In the genomic region with DNA sequence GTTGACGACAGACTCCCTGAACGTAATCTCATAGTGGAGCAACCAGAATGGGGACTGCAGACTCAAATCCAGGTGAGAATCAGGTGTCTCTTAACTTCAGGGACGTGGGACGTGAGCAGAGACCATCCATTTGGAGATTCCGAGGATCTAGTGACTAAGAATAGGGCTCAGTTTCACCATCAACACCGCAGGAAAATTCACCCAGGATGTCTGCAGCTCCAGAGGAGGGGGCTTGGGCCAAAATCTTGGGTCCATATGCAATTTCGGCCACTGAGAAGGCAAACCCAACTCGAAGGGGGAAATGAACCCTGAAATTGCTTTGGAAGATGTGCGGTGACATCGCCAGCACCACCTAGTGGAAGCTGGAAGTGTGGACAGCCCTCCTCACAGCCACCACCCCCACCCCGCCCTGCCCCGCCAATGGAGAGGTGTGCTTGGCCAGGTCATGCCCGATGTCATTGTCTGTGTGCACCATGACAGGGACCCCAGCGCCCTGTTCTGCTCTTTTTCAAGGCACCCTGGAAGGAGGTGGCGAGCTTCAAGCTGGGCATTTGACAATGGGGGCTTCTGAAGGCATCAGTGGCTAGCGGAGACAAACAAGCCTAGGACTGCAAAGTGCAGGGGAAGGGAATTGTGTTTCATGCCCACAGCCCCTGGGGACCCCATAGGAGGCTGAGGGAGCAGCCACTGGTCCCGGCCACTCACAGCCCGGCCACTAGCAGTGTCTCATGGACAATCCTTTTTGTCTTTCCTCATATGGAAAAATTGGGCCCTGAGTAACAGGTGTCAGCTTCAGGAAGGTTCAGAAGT, we compare ENCODE assay signal across 8 cellular contexts. TPM values are rescaled to one million over a fixed set of nuclear protein-coding genes. Genes with fewer than 3 reads are reported as not detected.
DNase-seq lines count a peak whose midpoint lies in the region.

No MANE protein-coding gene starts in this region.

- no peak overlapping the region for H3K56ac ChIP-seq in mesendoderm (ENCODE audit: low read length)

- H2BK120ac ChIP-seq in mesendoderm (ENCODE audit: low read depth, low read length), result no peak overlapping the region

- no peak overlapping the region for H2BK15ac ChIP-seq in mesendoderm (replicated peaks; ENCODE audit: low read depth)

- no peaks in the 10 kb centered on the region for H3K79me1 ChIP-seq in mesendoderm (ENCODE audit: low read length)

- peaks cover 8% of the 10 kb centered on the region for H3K36me3 ChIP-seq in mesendoderm (ENCODE audit: control insufficient read depth, insufficient read depth, low read length)

- H3K27me3 ChIP-seq in mesendoderm (ENCODE audit: insufficient read depth, low read length, poor library complexity), result no peaks in the 10 kb centered on the region

- H3K4me2 ChIP-seq in mesendoderm (ENCODE audit: low read length), result no peak overlapping the region

- no CpG with 5 or more reads among the region's 18 CpGs for WGBS in mesendoderm (ENCODE audit: extremely low coverage, insufficient coverage, low lambda C conversion rate)

- H3K4ac ChIP-seq in mesendoderm (ENCODE audit: low read depth, low read length), result no peak overlapping the region

- DNase-seq in NCI-H2227 (lab: John Stamatoyannopoulos, UW; ENCODE audit: unreplicated experiment), result peak; percentile 54
- no peak for DNase-seq in NCI-H2227 treated with DMSO at 0.1 percent for 48 hours (lab: John Stamatoyannopoulos, UW)
- peak; percentile 37 for DNase-seq in NCI-H1105 (lab: John Stamatoyannopoulos, UW)
- peak; percentile 59 to 61 for DNase-seq in activated CD4-positive, alpha-beta T cell treated with anti-CD3 and anti-CD28 coated beads, Interleukin-2, amount 50 U/mL, for 4 hours
- DNase-seq in ecto neural progenitor cell (ENCODE audit: low spot score), result peak; percentile 80
- DNase-seq in mesendoderm, result peak; percentile 81
- peak; percentile 76 for DNase-seq in stimulated activated CD8-positive, alpha-beta memory T cell treated with anti-CD3 and anti-CD28 coated beads, Interleukin-4, amount 100 ng/mL, for 48 hours
- no peak for DNase-seq in NCI-H128 (lab: John Stamatoyannopoulos, UW; ENCODE audit: unreplicated experiment)

- no peak overlapping the region for H2BK5ac ChIP-seq in mesendoderm (ENCODE audit: low read length)

- H3K4me1 ChIP-seq in mesendoderm (ENCODE audit: control insufficient read depth, low read depth, low read length), result no peaks in the 10 kb centered on the region

- no peak overlapping the region for H4K5ac ChIP-seq in mesendoderm (ENCODE audit: low read length)

- H4K8ac ChIP-seq in mesendoderm (ENCODE audit: low read depth, low read length), result no peak overlapping the region

- H3K9ac ChIP-seq in mesendoderm (ENCODE audit: low read length), result no peak overlapping the region

- H3K18ac ChIP-seq in mesendoderm (ENCODE audit: low read length), result no peak overlapping the region

- no peak overlapping the region for H3K4me3 ChIP-seq in mesendoderm (ENCODE audit: low read length)

- no peak overlapping the region for H2AK5ac ChIP-seq in mesendoderm (ENCODE audit: low read length)

- no peak overlapping the region for H3K27ac ChIP-seq in mesendoderm (ENCODE audit: low read depth, low read length)

- H3K23ac ChIP-seq in mesendoderm (ENCODE audit: low read length), result no peak overlapping the region

- no peaks in the 10 kb centered on the region for H3K79me2 ChIP-seq in mesendoderm (ENCODE audit: control insufficient read depth, insufficient read depth, low read length)

RNA-seq across cellular contexts. Expression of a gene that starts 24.8 kb away (rescaled TPM):
- not detected for polyA plus RNA-seq in mesendoderm (2013, experiment 1 of 2)
- not detected for polyA plus RNA-seq in mesendoderm (2013, experiment 2 of 2)

RNA-seq across cellular contexts. Expression of a gene that starts 38.4 kb away (rescaled TPM):
- 3.8 TPM for polyA plus RNA-seq in mesendoderm (2013, experiment 1 of 2)
- 4.1 TPM for polyA plus RNA-seq in mesendoderm (2013, experiment 2 of 2)

Comparison
In these comparisons a context has a peak if more than half of its experiments do, and no peak if none do; other contexts are left out.
1. DNase-seq: peak in NCI-H2227 (single experiment), NCI-H1105 (single experiment), activated CD4-positive, alpha-beta T cell treated with anti-CD3 and anti-CD28 coated beads, Interleukin-2, amount 50 U/mL, for 4 hours (2 of 2), ecto neural progenitor cell (single experiment), mesendoderm (single experiment) and stimulated activated CD8-positive, alpha-beta memory T cell treated with anti-CD3 and anti-CD28 coated beads, Interleukin-4, amount 100 ng/mL, for 48 hours (single experiment); none in NCI-H2227 treated with DMSO at 0.1 percent for 48 hours (single experiment) and NCI-H128 (single experiment).